Comparison of ENCODE assay signal across 1 cellular context in genomic region chr14:102728509-102728908, GRCh38.
TF ChIP-seq lines count a peak whose summit lies in the region.

No MANE protein-coding gene starts in this region.

TF ChIP-seq in endothelial cell of umbilical vein, 7 proteins besides CTCF, POLR2A, EP300 and RAD21 (continued from another document):
- TF ChIP-seq, protein P1, sequence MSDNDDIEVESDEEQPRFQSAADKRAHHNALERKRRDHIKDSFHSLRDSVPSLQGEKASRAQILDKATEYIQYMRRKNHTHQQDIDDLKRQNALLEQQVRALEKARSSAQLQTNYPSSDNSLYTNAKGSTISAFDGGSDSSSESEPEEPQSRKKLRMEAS (IDR thresholded peaks at IDR 0.05; ENCODE audit: insufficient read depth, insufficient read length), result no peak
